Comparison of ENCODE assay signal across 23 cellular contexts in the genomic region with DNA sequence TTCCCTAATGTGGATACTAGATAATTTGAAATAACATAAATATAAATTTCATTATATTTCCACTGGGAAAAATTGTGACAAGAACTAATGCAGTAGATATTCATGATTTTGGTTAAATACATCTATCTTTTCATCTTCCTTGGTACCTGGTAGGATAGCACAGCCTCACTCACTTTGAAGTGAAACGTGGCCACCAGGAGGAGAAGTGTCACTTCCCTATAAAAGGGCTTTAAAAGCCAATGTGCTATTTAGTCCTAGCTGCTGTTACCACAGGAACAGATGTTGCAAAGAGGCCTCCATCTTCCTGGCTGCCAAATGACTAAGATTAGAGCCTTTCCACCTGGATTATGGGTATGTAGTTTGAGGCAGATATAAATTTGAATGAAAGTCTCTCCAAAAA.
DNase-seq lines count a peak whose midpoint lies in the region; ATAC-seq, FAIRE-seq and TF ChIP-seq lines count a peak whose summit lies in the region.
"Had no signal": no experiment of that assay in that cellular context is flagged by ENCODE, and none has a peak within 500 bp of the region (broad histone marks: within the 10 kb centered on the region; RNA-seq: fewer than 3 reads in every experiment).

No MANE protein-coding gene starts in this region.

- H3K4me3 ChIP-seq in AG04450 (ENCODE audit: low read depth, low read length) (no peak overlapping the region), cardiac fibroblast (replicated peaks in 1 of 2; ENCODE audit: low read depth in 2 of 2, low read length in 2 of 2) (no peak overlapping the region), pancreas (no peak overlapping the region)
- H3K4me3 ChIP-seq: skin epidermis had no signal

- DNase-seq in AG04450 (ENCODE audit: low read depth, low spot score) = no peak
- DNase-seq in H4 (ENCODE audit: low spot score) = peak; percentile 24
- DNase-seq in NCI-H69 (lab: John Stamatoyannopoulos, UW) = peak; percentile 36
- DNase-seq in cardiac fibroblast (ENCODE audit: low read depth in 2 of 2) = no peak
- DNase-seq in NCI-H1417 treated with DMSO at 0.1 percent for 48 hours (lab: John Stamatoyannopoulos, UW) = no peak
- DNase-seq in pancreas = no peak
- no peak for DNase-seq in NCI-H1092 treated with DMSO at 0.1 percent for 48 hours (lab: John Stamatoyannopoulos, UW)
- DNase-seq in COR-L47 (lab: John Stamatoyannopoulos, UW) = no peak
- DNase-seq: activated CD4-positive, alpha-beta T cell treated with anti-CD3 and anti-CD28 coated beads, Interleukin-2, amount 50 U/mL, for 48 hours; activated naive CD4-positive, alpha-beta T cell; activated T-cell treated with anti-CD3 and anti-CD28 coated beads for 4 hours; AML-193; amygdala; Calu3; central memory CD4-positive, alpha-beta T cell; IMR-90; left colon; NCI-H1105; NCI-H2107; NK-92 treated with Interleukin-12 subunit alpha and Interleukin-12 subunit beta, amount 100 ng/mL, for 24 hours had no signal

- H3K4me1 ChIP-seq in pancreas = no peaks in the 10 kb centered on the region

- POLR2A ChIA-PET in AG04450 (lab: Yijun Ruan, JAX) = no interaction called here

- TF ChIP-seq CTCF in AG04450 (IDR thresholded peaks at IDR 0.05; ENCODE audit: low read depth, low read length) (0 out of 2 replicates have a peak, but pooled peaks have one; percentile 15), cardiac fibroblast (IDR thresholded peaks at IDR 0.05; ENCODE audit: low read depth, low read length) (peak; percentile 12), pancreas (IDR thresholded peaks at IDR 0.05) (no peak)

- H3K9me3 ChIP-seq in AG04450 (ENCODE audit: control insufficient read depth, insufficient read depth, low read length) (no peaks in the 10 kb centered on the region), pancreas (no peaks in the 10 kb centered on the region)

- intact Hi-C loops in pancreas (cut with DNase I) = no loop called here

- no peaks in the 10 kb centered on the region for H3K36me3 ChIP-seq in pancreas

- H3K27ac ChIP-seq in AG04450 (ENCODE audit: low read depth, low read length) (no peak overlapping the region), pancreas (no peak overlapping the region)
- H3K27ac ChIP-seq: skin epidermis had no signal

- H3K27me3 ChIP-seq in AG04450 (ENCODE audit: control insufficient read depth, insufficient read depth, low read length) (no peaks in the 10 kb centered on the region), pancreas (no peaks in the 10 kb centered on the region)

- CTCF ChIA-PET in AG04450 (lab: Charles Lee) = no interaction called here

- no peak for FAIRE-seq in pancreas (lab: Jason Lieb, UNC)
- FAIRE-seq: H1 had no signal

- no peak for ATAC-seq in pancreas
- ATAC-seq: left colon; natural killer cell treated with Interleukin-12 subunit alpha and Interleukin-12 subunit beta and Interleukin-15 and Interleukin-18, amount 100 ng/mL, for 72 hours had no signal

- 65 to 78% methylated on average over 1 of the region's 1 CpG for whole genome bisulfite sequencing in pancreas, 2 donors

Comparison
In these comparisons a context has a peak if more than half of its experiments do, and no peak if none do; other contexts are left out.
1. DNase-seq: peak in H4 (single experiment) and NCI-H69 (single experiment); none in AG04450 (single experiment), cardiac fibroblast (0 of 2), NCI-H1417 treated with DMSO at 0.1 percent for 48 hours (single experiment), pancreas (0 of 6), NCI-H1092 treated with DMSO at 0.1 percent for 48 hours (single experiment) and COR-L47 (single experiment).
2. CTCF ChIP-seq: peak in AG04450 (single experiment) and cardiac fibroblast (single experiment); none in pancreas (0 of 4).